Comparison of ENCODE assay signal across 8 cellular contexts in genomic region chr14:77616133-77616453, GRCh38. TPM values are rescaled to one million over a fixed set of nuclear protein-coding genes. Genes with fewer than 3 reads are reported as not detected.
DNase-seq lines count a peak whose midpoint lies in the region; ATAC-seq, FAIRE-seq and TF ChIP-seq lines count a peak whose summit lies in the region.

No MANE protein-coding gene starts in this region.

- H3K27me3 ChIP-seq in AG04450 (ENCODE audit: control insufficient read depth, insufficient read depth, low read length) = no peaks in the 10 kb centered on the region
- no peaks in the 10 kb centered on the region for H3K27me3 ChIP-seq in Panc1 (ENCODE audit: control insufficient read depth, insufficient read depth, low read length)
- no peaks in the 10 kb centered on the region for H3K27me3 ChIP-seq in pancreas

- TF ChIP-seq CTCF in AG04450 (IDR thresholded peaks at IDR 0.05; ENCODE audit: low read depth, low read length) = no peak
- no peak for TF ChIP-seq CTCF in Panc1 (IDR thresholded peaks at IDR 0.05)
- TF ChIP-seq CTCF in pancreas (IDR thresholded peaks at IDR 0.05) = no peak

- intact Hi-C loops in Panc1 (cut with micrococcal nuclease; ENCODE audit: unreplicated experiment) = no loop called here
- intact Hi-C loops in pancreas (cut with DNase I) = no loop called here

- ATAC-seq in GM21390 (IDR thresholded peaks at IDR 0.05; ENCODE audit: unreplicated experiment) (peak; percentile 14), Panc1 (peak; percentile 24), pancreas (peak in 2 of 4 donors; percentile 16 to 35)

- DNase-seq in AG04450 (ENCODE audit: low read depth, low spot score) (no peak), Panc1 (ENCODE audit: low read depth, low spot score) (no peak), epithelial cell of prostate (ENCODE audit: low read depth, low spot score) (no peak), pancreas (peak in 1 of 6 donors; percentile 11), SW 1271 (lab: John Stamatoyannopoulos, UW) (no peak), NCI-H146 (lab: John Stamatoyannopoulos, UW) (no peak), DMS53 (lab: John Stamatoyannopoulos, UW) (no peak)

- H3K4me3 ChIP-seq in AG04450 (ENCODE audit: low read depth, low read length) (peak overlapping the region; percentile 65), Panc1 (ENCODE audit: low read depth in 2 of 2, low read length in 2 of 2) (peak overlapping the region; percentile 89 to 91), pancreas (peak overlapping the region; percentile 71 to 92 (median 82))

- POLR2A ChIA-PET in AG04450 (lab: Yijun Ruan, JAX) = interaction anchor here (0.8 kb wide), 1 partner anchor 54 kb away, joined by 3 read pairs; no protein-coding TSS in a partner anchor
- POLR2A ChIA-PET in Panc1 (lab: Charles Lee) = no interaction called here

- no peaks in the 10 kb centered on the region for H3K9me3 ChIP-seq in AG04450 (ENCODE audit: control insufficient read depth, insufficient read depth, low read length)
- no peaks in the 10 kb centered on the region for H3K9me3 ChIP-seq in Panc1 (ENCODE audit: control insufficient read depth, insufficient read depth, low read depth, low read length)
- no peaks in the 10 kb centered on the region for H3K9me3 ChIP-seq in pancreas

- no TSS peak for BruUV-seq in Panc1 (replicated peaks; lab: Mats Ljungman, UMichigan)

- H3K27ac ChIP-seq in AG04450 (ENCODE audit: low read depth, low read length) (peak overlapping the region; percentile 40), Panc1 (ENCODE audit: low read length) (peak overlapping the region; percentile 89), epithelial cell of prostate (peak overlapping the region; percentile 86), pancreas (peak overlapping the region; percentile 45 to 82 (median 76))

- FAIRE-seq in pancreas (lab: Jason Lieb, UNC) = no peak

- H3K4me1 ChIP-seq in Panc1 (ENCODE audit: control insufficient read depth, insufficient read depth, low read length) (peaks cover 15% of the 10 kb centered on the region), pancreas (peaks cover 0 to 8% (median 0%) of the 10 kb centered on the region in 3 donors)

- WGBS in pancreas, 2 donors = 0 to 1% methylated on average over 21 to 32 of the region's 32 CpGs

- CTCF ChIA-PET in AG04450 (lab: Charles Lee) (interaction anchor here (0.6 to 1.3 kb wide), 2 partner anchors 11 to 23 kb away, joined by 3 to 7 read pairs; no protein-coding TSS in a partner anchor), Panc1 (lab: Charles Lee) (no interaction called here)

- in situ Hi-C loops in Panc1 (cut with HindIII; ENCODE audit: low pct_unique_long_range_greater_than_20kb, low sequenced_read_pairs) = no loop called here

- H3K36me3 ChIP-seq in Panc1 (ENCODE audit: control insufficient read depth, insufficient read depth, low read length) = peaks cover 8% of the 10 kb centered on the region; the same call in 1 of the 2 replicates
- no peaks in the 10 kb centered on the region for H3K36me3 ChIP-seq in pancreas

RNA-seq across cellular contexts. Expression of gene SPTLC2, which starts 0.3 kb away (rescaled TPM):
- polyA plus RNA-seq in AG04450 (2011; rRNA removed) = 37.0 and 41.3 TPM in 2 replicates
- 59.5 and 61.0 TPM in 2 replicates for polyA minus RNA-seq in AG04450 (2011; rRNA and poly(A)+ RNA removed)
- 21.0 TPM for total RNA-seq in Panc1 (2021; ENCODE audit: unreplicated experiment)
- polyA plus RNA-seq in Panc1 (2012; ENCODE audit: insufficient read length) = 15.2 TPM
- 10 to 100 TPM in 3 of 6 donors, 1 to 10 TPM in 3; 8.2 to 19.4 (median 11.1) TPM for total RNA-seq in pancreas
- polyA plus RNA-seq in pancreas = 1 to 10 TPM; 3.2 to 3.9 TPM
